In genomic region chr1:60488857-60489256, GRCh38 we compare ENCODE assay signal across 27 cellular contexts.
"Had no signal": no experiment of that assay in that cellular context is flagged by ENCODE, and none has a peak within 500 bp of the region (broad histone marks: within the 10 kb centered on the region; RNA-seq: fewer than 3 reads in every experiment).

No MANE protein-coding gene starts in this region.

- H3K36me3 ChIP-seq: brain microvascular endothelial cell, esophagus muscularis mucosa, left ventricle myocardium inferior, pancreas, transverse colon, uterus had no signal

- H3K27me3 ChIP-seq: brain microvascular endothelial cell, esophagus muscularis mucosa, foreskin keratinocyte, hepatocyte, pancreas, transverse colon, uterus had no signal

- H3K9me3 ChIP-seq: esophagus muscularis mucosa, left ventricle myocardium inferior, pancreas, psoas muscle, transverse colon, uterus had no signal

- ATAC-seq: activated T-cell treated with anti-CD3 and anti-CD28 coated beads, Interleukin-2, amount 50 U/mL, for 4 hours; foreskin keratinocyte; natural killer cell; psoas muscle; stimulated activated effector memory CD8-positive, alpha-beta T cell treated with anti-CD3 and anti-CD28 coated beads, Interleukin-12 subunit alpha, Interleukin-12 subunit beta, amount 100 ng/mL, for 72 hours; stimulated activated naive CD8-positive, alpha-beta T cell treated with anti-CD3 and anti-CD28 coated beads, Interleukin-15, amount 100 ng/mL, for 72 hours had no signal

- H3K79me2 ChIP-seq: hepatocyte had no signal

- H3K4me1 ChIP-seq: esophagus muscularis mucosa, foreskin keratinocyte, left ventricle myocardium inferior, pancreas, psoas muscle, transverse colon, uterus had no signal

- H3K4me3 ChIP-seq: esophagus muscularis mucosa, hepatocyte, left ventricle myocardium inferior, pancreas, psoas muscle, transverse colon, uterus had no signal

- DNase-seq: activated CD4-positive, alpha-beta T cell treated with anti-CD3 and anti-CD28 coated beads for 4 hours; activated CD4-positive, alpha-beta T cell treated with anti-CD3 and anti-CD28 coated beads, Interleukin-2, amount 50 U/mL, for 48 hours; activated CD4-positive, CD25-positive, alpha-beta regulatory T cell; activated CD8-positive, alpha-beta memory T cell treated with anti-CD3 and anti-CD28 coated beads, Interleukin-2, amount 50 U/mL, for 48 hours; activated naive CD4-positive, alpha-beta T cell treated with anti-CD3 and anti-CD28 coated beads, Interleukin-2, amount 10 ng/mL, durations not matched to agents 7 days and 5 days; activated T-cell treated with anti-CD3 and anti-CD28 coated beads, Interleukin-2, amount 50 U/mL, for 4 hours; anterior cingulate cortex; brain microvascular endothelial cell; central memory CD4-positive, alpha-beta T cell; effector memory CD4-positive, alpha-beta T cell; foreskin keratinocyte; glutamatergic neuron; immature natural killer cell; left ventricle myocardium inferior; natural killer cell; pancreas; psoas muscle; right cardiac atrium; stimulated activated CD4-positive, alpha-beta T cell treated with anti-CD3 and anti-CD28 coated beads, Interleukin-1b, Interleukin-23, amount 100 ng/mL, for 48 hours; stimulated activated naive CD8-positive, alpha-beta T cell treated with anti-CD3 and anti-CD28 coated beads, Interleukin-15, amount 100 ng/mL, for 72 hours; T1000; transverse colon had no signal

- H2AFZ ChIP-seq: hepatocyte had no signal

- H3K4me2 ChIP-seq: hepatocyte had no signal

- H3K27ac ChIP-seq: brain microvascular endothelial cell, esophagus muscularis mucosa, foreskin keratinocyte, hepatocyte, left ventricle myocardium inferior, pancreas, psoas muscle, skin epidermis, transverse colon, uterus had no signal
